26 cellular contexts compared by ENCODE assay signal in the genomic region with DNA sequence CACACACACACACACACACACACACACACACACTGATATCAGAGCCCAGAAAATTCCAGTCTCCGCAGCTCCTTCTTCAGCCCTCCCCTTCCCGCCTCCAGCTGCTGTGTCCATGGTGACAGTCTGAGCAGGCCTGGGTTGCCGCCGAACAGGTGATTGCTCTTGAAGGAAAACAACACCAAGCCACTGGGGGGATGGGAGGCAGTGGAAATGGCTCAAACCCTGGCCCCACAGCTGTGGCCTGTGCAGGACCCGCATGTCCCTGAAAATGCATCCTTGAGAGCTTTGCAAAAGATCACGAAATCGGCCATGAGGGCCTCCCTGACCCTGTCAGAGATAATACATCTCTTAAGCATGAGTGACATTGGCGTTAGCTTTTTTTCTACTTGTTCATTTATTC.
DNase-seq lines count a peak whose midpoint lies in the region; ATAC-seq, FAIRE-seq and TF ChIP-seq lines count a peak whose summit lies in the region.
"Had no signal": no experiment of that assay in that cellular context is flagged by ENCODE, and none has a peak within 500 bp of the region (broad histone marks: within the 10 kb centered on the region; RNA-seq: fewer than 3 reads in every experiment).

No MANE protein-coding gene starts in this region.

- H3K27me3 ChIP-seq in HepG2 (ENCODE audit: control insufficient read depth in 1 of 2, insufficient read depth in 2 of 2, low read length in 2 of 2) (no peaks in the 10 kb centered on the region), right lobe of liver (no peaks in the 10 kb centered on the region)
- H3K27me3 ChIP-seq: BLaER1 had no signal

- CTCF ChIA-PET in HepG2 (lab: Yijun Ruan, JAX; ENCODE audit: low intra/inter-chr PET ratio, low total read pairs): no interaction called here

- WGBS in HepG2 (ENCODE audit: low lambda C conversion rate): 81% methylated on average over 7 of the region's 8 CpGs
- 46% methylated on average over 3 of the region's 8 CpGs for WGBS in right lobe of liver (ENCODE audit: insufficient coverage, low coverage, low lambda C conversion rate, missing lambda C conversion rate)

- H3K27ac ChIP-seq in HepG2 (ENCODE audit: extremely low read length, insufficient read depth, low read length): peak overlapping the region; percentile 16
- no peak overlapping the region for H3K27ac ChIP-seq in right lobe of liver
- H3K27ac ChIP-seq: 22Rv1, BLaER1, GM23248, KMS-11 had no signal

- BruUV-seq in HepG2 (replicated peaks; lab: Mats Ljungman, UMichigan): no TSS peak

- no peak overlapping the region for H3K9ac ChIP-seq in HepG2 (ENCODE audit: insufficient read depth, low read depth, low read length)
- H3K9ac ChIP-seq: BLaER1, GM23248, KMS-11 had no signal

- in situ Hi-C loops in HepG2 (cut with HindIII; ENCODE audit: extremely low pct_ligation_motif_present, low pct_unique_long_range_greater_than_20kb): no loop called here

- H3K79me2 ChIP-seq in HepG2 (ENCODE audit: insufficient read depth, low read length): peaks cover 4% of the 10 kb centered on the region

- no peak overlapping the region for H2AFZ ChIP-seq in HepG2 (ENCODE audit: low read length)
- H2AFZ ChIP-seq: GM23248 had no signal

- H3K9me3 ChIP-seq in HepG2 (ENCODE audit: low read length) (no peaks in the 10 kb centered on the region), right lobe of liver (no peaks in the 10 kb centered on the region)
- H3K9me3 ChIP-seq: BLaER1 had no signal

- H3K4me1 ChIP-seq in HepG2 (ENCODE audit: insufficient read depth, low read length) (peaks cover 80% of the 10 kb centered on the region), right lobe of liver (peaks cover 0 to 15% (median 0%) of the 10 kb centered on the region in 4 donors)
- H3K4me1 ChIP-seq: BLaER1 had no signal

- TF ChIP-seq EP300 in HepG2 (IDR thresholded peaks at IDR 0.05; ENCODE audit: low read depth in 2 of 2, low read length in 2 of 2) (no peak), HepG2 (CRISPR knock-in tag; IDR thresholded peaks at IDR 0.05; ENCODE audit: borderline replicate concordance) (no peak)

- no peak for FAIRE-seq in HepG2 (lab: Jason Lieb, UNC)
- FAIRE-seq: GM12891, HTR-8/SVneo had no signal

- TF ChIP-seq POLR2A in HepG2 (IDR thresholded peaks at IDR 0.05; ENCODE audit: insufficient read depth in 1 of 2, low read depth in 2 of 2, low read length in 2 of 2) (no peak), right lobe of liver (IDR thresholded peaks at IDR 0.05) (no peak), GM18505 (IDR thresholded peaks at IDR 0.05; ENCODE audit: borderline replicate concordance, extremely low read depth, insufficient read depth, insufficient read length) (no peak)

- DNase-seq in NCI-H1092 treated with DMSO at 0.1 percent for 48 hours (lab: John Stamatoyannopoulos, UW) (peak; percentile 14), NCI-H1092 (lab: John Stamatoyannopoulos, UW) (no peak), HepG2 (ENCODE audit: low spot score) (no peak), right lobe of liver (no peak), myocyte (ENCODE audit: low read depth) (peak; percentile 2), D341Med (ENCODE audit: low spot score) (no peak)
- DNase-seq: ACHN; CD4-positive, alpha-beta T cell; COR-L47; DMS 273 treated with DMSO at 0.1 percent for 48 hours; GM23248; H9; HFFc6; IMR-90; NCI-H1436; NCI-H1930; NCI-H2171 treated with DMSO at 0.1 percent for 48 hours; NCI-H82 had no signal

- POLR2A ChIA-PET in HepG2 (lab: Yijun Ruan, JAX): interaction anchor here (1.5 to 2.7 kb wide), 2 partner anchors 15 to 17 kb away, joined by 3 to 8 read pairs; no protein-coding TSS in a partner anchor

- H3K36me3 ChIP-seq in HepG2 (replicated peaks in 1 of 2; ENCODE audit: control insufficient read depth in 1 of 2, insufficient read depth in 2 of 2, low read length in 2 of 2) (no peaks in the 10 kb centered on the region), right lobe of liver (no peaks in the 10 kb centered on the region)
- H3K36me3 ChIP-seq: BLaER1 had no signal

- TF ChIP-seq CTCF in HepG2 (CRISPR knock-in tag; IDR thresholded peaks at IDR 0.05): no peak
- no peak for TF ChIP-seq CTCF in right lobe of liver (IDR thresholded peaks at IDR 0.05)

- TF ChIP-seq RAD21 in HepG2 (CRISPR knock-in tag; IDR thresholded peaks at IDR 0.05): no peak

- H3K4me2 ChIP-seq in HepG2 (ENCODE audit: low read depth, low read length): no peak overlapping the region
- H3K4me2 ChIP-seq: BLaER1, KMS-11 had no signal

- H4K20me1 ChIP-seq in HepG2 (ENCODE audit: insufficient read depth, low read length): no peaks in the 10 kb centered on the region
- H4K20me1 ChIP-seq: BLaER1 had no signal

- intact Hi-C loops in HepG2 (cut with micrococcal nuclease; ENCODE audit: unreplicated experiment): no loop called here
- intact Hi-C loops in right lobe of liver (cut with DNase I): no loop called here

- H3K4me3 ChIP-seq in HepG2 (replicated peaks in 1 of 3; ENCODE audit: insufficient read depth in 1 of 3, low read depth in 2 of 3, low read length in 3 of 3) (no peak overlapping the region), right lobe of liver (no peak overlapping the region)
- H3K4me3 ChIP-seq: BLaER1, GM23248 had no signal

- no peak for ATAC-seq in HepG2
- ATAC-seq in right lobe of liver: no peak
- no peak for ATAC-seq in HG02885 (IDR thresholded peaks at IDR 0.05; ENCODE audit: poor library complexity, unreplicated experiment)
- ATAC-seq in GM18505 (IDR thresholded peaks at IDR 0.05; ENCODE audit: unreplicated experiment): no peak
- ATAC-seq: Right ventricle myocardium inferior had no signal

TF ChIP-seq in HepG2, 621 proteins besides CTCF, POLR2A, EP300 and RAD21 (continues in another document):
- TF ChIP-seq ZNF496 (CRISPR knock-in tag; IDR thresholded peaks at IDR 0.05; ENCODE audit: insufficient replicate concordance) (no peak), ZBTB38 (CRISPR knock-in tag; IDR thresholded peaks at IDR 0.05) (peak; percentile 76; the same call in 1 of the 2 replicates), ZBTB33 (CRISPR knock-in tag; IDR thresholded peaks at IDR 0.05) (0 out of 2 replicates have a peak, but pooled peaks have one; percentile 23), RBAK (CRISPR knock-in tag; IDR thresholded peaks at IDR 0.05) (no peak), PPARG (CRISPR knock-in tag; conservative IDR thresholded peaks at IDR 0.05) (no peak), TEAD2 (CRISPR knock-in tag; IDR thresholded peaks at IDR 0.05) (no peak)
- TF ChIP-seq, protein P1, sequence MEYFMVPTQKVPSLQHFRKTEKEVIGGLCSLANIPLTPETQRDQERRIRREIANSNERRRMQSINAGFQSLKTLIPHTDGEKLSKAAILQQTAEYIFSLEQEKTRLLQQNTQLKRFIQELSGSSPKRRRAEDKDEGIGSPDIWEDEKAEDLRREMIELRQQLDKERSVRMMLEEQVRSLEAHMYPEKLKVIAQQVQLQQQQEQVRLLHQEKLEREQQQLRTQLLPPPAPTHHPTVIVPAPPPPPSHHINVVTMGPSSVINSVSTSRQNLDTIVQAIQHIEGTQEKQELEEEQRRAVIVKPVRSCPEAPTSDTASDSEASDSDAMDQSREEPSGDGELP (IDR thresholded peaks at IDR 0.05; ENCODE audit: borderline replicate concordance, low read depth): peak; percentile 47; the same call in 1 of the 2 replicates
- TF ChIP-seq, protein P2, sequence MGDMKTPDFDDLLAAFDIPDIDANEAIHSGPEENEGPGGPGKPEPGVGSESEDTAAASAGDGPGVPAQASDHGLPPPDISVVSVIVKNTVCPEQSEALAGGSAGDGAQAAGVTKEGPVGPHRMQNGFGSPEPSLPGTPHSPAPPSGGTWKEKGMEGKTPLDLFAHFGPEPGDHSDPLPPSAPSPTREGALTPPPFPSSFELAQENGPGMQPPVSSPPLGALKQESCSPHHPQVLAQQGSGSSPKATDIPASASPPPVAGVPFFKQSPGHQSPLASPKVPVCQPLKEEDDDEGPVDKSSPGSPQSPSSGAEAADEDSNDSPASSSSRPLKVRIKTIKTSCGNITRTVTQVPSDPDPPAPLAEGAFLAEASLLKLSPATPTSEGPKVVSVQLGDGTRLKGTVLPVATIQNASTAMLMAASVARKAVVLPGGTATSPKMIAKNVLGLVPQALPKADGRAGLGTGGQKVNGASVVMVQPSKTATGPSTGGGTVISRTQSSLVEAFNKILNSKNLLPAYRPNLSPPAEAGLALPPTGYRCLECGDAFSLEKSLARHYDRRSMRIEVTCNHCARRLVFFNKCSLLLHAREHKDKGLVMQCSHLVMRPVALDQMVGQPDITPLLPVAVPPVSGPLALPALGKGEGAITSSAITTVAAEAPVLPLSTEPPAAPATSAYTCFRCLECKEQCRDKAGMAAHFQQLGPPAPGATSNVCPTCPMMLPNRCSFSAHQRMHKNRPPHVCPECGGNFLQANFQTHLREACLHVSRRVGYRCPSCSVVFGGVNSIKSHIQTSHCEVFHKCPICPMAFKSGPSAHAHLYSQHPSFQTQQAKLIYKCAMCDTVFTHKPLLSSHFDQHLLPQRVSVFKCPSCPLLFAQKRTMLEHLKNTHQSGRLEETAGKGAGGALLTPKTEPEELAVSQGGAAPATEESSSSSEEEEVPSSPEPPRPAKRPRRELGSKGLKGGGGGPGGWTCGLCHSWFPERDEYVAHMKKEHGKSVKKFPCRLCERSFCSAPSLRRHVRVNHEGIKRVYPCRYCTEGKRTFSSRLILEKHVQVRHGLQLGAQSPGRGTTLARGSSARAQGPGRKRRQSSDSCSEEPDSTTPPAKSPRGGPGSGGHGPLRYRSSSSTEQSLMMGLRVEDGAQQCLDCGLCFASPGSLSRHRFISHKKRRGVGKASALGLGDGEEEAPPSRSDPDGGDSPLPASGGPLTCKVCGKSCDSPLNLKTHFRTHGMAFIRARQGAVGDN (CRISPR knock-in tag; IDR thresholded peaks at IDR 0.05): peak; percentile 78

Comparison
In these comparisons a context has a peak if more than half of its experiments do, and no peak if none do; other contexts are left out.
1. DNase-seq: peak in NCI-H1092 treated with DMSO at 0.1 percent for 48 hours (single experiment) and myocyte (single experiment); none in NCI-H1092 (single experiment), HepG2 (single experiment), right lobe of liver (0 of 3) and D341Med (single experiment).